ENCODE assay signal across 1 cellular context in the genomic region with DNA sequence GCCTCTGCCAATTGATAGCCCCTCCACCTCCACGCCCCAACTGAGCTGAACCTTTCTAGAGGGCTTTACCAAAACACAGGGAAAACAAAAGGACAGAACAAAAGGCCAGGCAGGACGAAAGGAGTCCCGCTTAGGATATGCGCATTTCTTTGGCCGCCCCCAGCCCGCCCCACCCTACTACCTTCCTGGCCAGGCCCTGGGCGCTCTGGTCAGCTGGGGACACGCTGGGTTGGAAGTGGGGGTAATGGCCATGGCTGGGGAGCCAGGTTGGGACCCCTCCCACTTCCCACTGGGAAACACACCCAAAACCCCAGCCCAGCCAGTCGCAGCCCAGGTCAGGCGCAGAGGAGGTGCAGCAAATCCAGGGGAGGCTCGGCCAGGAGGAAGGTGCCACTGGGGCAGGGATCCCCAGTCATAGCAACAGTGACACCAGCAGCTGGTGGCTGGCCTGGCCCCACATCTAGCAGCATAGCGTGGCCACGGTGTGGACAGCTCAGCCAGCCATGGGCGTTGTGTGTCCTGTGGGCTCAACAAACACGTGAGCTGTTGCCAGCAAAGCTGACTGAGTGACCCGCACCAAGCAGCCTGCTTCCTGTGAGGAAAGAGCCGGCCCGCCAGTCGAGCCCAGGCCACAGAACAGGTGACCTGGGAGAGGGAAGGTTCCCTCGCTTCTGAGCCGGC.
A peak's percentile ranks its signal among the peaks of the same experiment; 100 is the strongest.
TF ChIP-seq lines count a peak whose summit lies in the region.

No MANE protein-coding gene starts in this region.

TF ChIP-seq in WTC11, 78 proteins besides CTCF, POLR2A, EP300 and RAD21 (continued from another document):
- TF ChIP-seq AR (CRISPR knock-in tag; IDR thresholded peaks at IDR 0.05) = no peak
- TF ChIP-seq ZNF263 (CRISPR knock-in tag; IDR thresholded peaks at IDR 0.05; ENCODE audit: low read depth) = no peak
- no peak for TF ChIP-seq ATF1 (CRISPR knock-in tag; IDR thresholded peaks at IDR 0.05)
- TF ChIP-seq FOXK1 (CRISPR knock-in tag; IDR thresholded peaks at IDR 0.05) = peak; percentile 65; the same call in 1 of the 2 replicates
- no peak for TF ChIP-seq NFATC4 (CRISPR knock-in tag; IDR thresholded peaks at IDR 0.05)
- no peak for TF ChIP-seq JAZF1 (CRISPR knock-in tag; IDR thresholded peaks at IDR 0.05)
- TF ChIP-seq ELF4 (CRISPR knock-in tag; IDR thresholded peaks at IDR 0.05; ENCODE audit: low read depth) = no peak
- TF ChIP-seq KAT7 (CRISPR knock-in tag; IDR thresholded peaks at IDR 0.05; ENCODE audit: borderline replicate concordance) = 0 out of 2 replicates have a peak, but pooled peaks have one; percentile 90
- TF ChIP-seq GTF2I (CRISPR knock-in tag; conservative IDR thresholded peaks at IDR 0.05) = no peak
- TF ChIP-seq, protein P1, sequence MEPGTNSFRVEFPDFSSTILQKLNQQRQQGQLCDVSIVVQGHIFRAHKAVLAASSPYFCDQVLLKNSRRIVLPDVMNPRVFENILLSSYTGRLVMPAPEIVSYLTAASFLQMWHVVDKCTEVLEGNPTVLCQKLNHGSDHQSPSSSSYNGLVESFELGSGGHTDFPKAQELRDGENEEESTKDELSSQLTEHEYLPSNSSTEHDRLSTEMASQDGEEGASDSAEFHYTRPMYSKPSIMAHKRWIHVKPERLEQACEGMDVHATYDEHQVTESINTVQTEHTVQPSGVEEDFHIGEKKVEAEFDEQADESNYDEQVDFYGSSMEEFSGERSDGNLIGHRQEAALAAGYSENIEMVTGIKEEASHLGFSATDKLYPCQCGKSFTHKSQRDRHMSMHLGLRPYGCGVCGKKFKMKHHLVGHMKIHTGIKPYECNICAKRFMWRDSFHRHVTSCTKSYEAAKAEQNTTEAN (CRISPR knock-in tag; IDR thresholded peaks at IDR 0.05) = 0 out of 2 replicates have a peak, but pooled peaks have one; percentile 10
- no peak for TF ChIP-seq GRHL2 (CRISPR knock-in tag; IDR thresholded peaks at IDR 0.05; ENCODE audit: insufficient replicate concordance, severe bottlenecking)
- TF ChIP-seq, protein P2, sequence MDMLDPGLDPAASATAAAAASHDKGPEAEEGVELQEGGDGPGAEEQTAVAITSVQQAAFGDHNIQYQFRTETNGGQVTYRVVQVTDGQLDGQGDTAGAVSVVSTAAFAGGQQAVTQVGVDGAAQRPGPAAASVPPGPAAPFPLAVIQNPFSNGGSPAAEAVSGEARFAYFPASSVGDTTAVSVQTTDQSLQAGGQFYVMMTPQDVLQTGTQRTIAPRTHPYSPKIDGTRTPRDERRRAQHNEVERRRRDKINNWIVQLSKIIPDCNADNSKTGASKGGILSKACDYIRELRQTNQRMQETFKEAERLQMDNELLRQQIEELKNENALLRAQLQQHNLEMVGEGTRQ (CRISPR knock-in tag; IDR thresholded peaks at IDR 0.05) = peak; percentile 59
- peak; percentile 33; the same call in 1 of the 2 replicates for TF ChIP-seq ZNF423 (CRISPR knock-in tag; IDR thresholded peaks at IDR 0.05)
- TF ChIP-seq STAT6 (CRISPR knock-in tag; conservative IDR thresholded peaks at IDR 0.05; ENCODE audit: low read depth) = 0 out of 2 replicates have a peak, but pooled peaks have one; percentile 76
- peak; percentile 16; the same call in 1 of the 2 replicates for TF ChIP-seq TEAD1 (CRISPR knock-in tag; IDR thresholded peaks at IDR 0.05)
- TF ChIP-seq ZNF138 (CRISPR knock-in tag; conservative IDR thresholded peaks at IDR 0.05) = 0 out of 2 replicates have a peak, but pooled peaks have one; percentile 22
- TF ChIP-seq, protein P3, sequence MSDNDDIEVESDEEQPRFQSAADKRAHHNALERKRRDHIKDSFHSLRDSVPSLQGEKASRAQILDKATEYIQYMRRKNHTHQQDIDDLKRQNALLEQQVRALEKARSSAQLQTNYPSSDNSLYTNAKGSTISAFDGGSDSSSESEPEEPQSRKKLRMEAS (CRISPR knock-in tag; IDR thresholded peaks at IDR 0.05) = peak; percentile 30
- TF ChIP-seq PREB (CRISPR knock-in tag; IDR thresholded peaks at IDR 0.05; ENCODE audit: borderline replicate concordance) = no peak
- TF ChIP-seq NR1H2 (CRISPR knock-in tag; IDR thresholded peaks at IDR 0.05) = no peak
- 0 out of 2 replicates have a peak, but pooled peaks have one; percentile 34 for TF ChIP-seq CREM (CRISPR knock-in tag; IDR thresholded peaks at IDR 0.05)
- TF ChIP-seq ETV6 (CRISPR knock-in tag; IDR thresholded peaks at IDR 0.05) = peak; percentile 66; the same call in 1 of the 2 replicates
- TF ChIP-seq FOXP4 (CRISPR knock-in tag; IDR thresholded peaks at IDR 0.05) = no peak
- TF ChIP-seq, protein P4, sequence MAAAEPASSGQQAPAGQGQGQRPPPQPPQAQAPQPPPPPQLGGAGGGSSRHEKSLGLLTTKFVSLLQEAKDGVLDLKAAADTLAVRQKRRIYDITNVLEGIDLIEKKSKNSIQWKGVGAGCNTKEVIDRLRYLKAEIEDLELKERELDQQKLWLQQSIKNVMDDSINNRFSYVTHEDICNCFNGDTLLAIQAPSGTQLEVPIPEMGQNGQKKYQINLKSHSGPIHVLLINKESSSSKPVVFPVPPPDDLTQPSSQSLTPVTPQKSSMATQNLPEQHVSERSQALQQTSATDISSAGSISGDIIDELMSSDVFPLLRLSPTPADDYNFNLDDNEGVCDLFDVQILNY (CRISPR knock-in tag; IDR thresholded peaks at IDR 0.05) = 0 out of 2 replicates have a peak, but pooled peaks have one; percentile 62
- no peak; the same call in 1 of the 2 replicates for TF ChIP-seq FOXP1 (CRISPR knock-in tag; IDR thresholded peaks at IDR 0.05; ENCODE audit: borderline replicate concordance)
- peak; percentile 69 for TF ChIP-seq ZBTB21 (CRISPR knock-in tag; IDR thresholded peaks at IDR 0.05; ENCODE audit: borderline replicate concordance)
- TF ChIP-seq, protein P5, sequence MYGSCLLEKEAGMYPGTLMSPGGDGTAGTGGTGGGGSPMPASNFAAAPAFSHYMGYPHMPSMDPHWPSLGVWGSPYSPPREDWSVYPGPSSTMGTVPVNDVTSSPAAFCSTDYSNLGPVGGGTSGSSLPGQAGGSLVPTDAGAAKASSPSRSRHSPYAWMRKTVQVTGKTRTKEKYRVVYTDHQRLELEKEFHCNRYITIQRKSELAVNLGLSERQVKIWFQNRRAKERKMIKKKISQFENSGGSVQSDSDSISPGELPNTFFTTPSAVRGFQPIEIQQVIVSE (CRISPR knock-in tag; IDR thresholded peaks at IDR 0.05; ENCODE audit: borderline replicate concordance) = no peak
- TF ChIP-seq, protein P6, sequence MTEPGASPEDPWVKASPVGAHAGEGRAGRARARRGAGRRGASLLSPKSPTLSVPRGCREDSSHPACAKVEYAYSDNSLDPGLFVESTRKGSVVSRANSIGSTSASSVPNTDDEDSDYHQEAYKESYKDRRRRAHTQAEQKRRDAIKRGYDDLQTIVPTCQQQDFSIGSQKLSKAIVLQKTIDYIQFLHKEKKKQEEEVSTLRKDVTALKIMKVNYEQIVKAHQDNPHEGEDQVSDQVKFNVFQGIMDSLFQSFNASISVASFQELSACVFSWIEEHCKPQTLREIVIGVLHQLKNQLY (CRISPR knock-in tag; IDR thresholded peaks at IDR 0.05) = no peak
- 0 out of 2 replicates have a peak, but pooled peaks have one; percentile 36 for TF ChIP-seq SP1 (CRISPR knock-in tag; conservative IDR thresholded peaks at IDR 0.05)
- TF ChIP-seq SMAD3 (CRISPR knock-in tag; IDR thresholded peaks at IDR 0.05; ENCODE audit: borderline replicate concordance) = no peak
